ENCODE assay signal across 18 cellular contexts in genomic region chr16:15606521-15607220, GRCh38. TPM values are rescaled to one million over a fixed set of nuclear protein-coding genes. Genes with fewer than 3 reads are reported as not detected.
A peak's percentile ranks its signal among the peaks of the same experiment; 100 is the strongest.
DNase-seq lines count a peak whose midpoint lies in the region; ATAC-seq, FAIRE-seq and TF ChIP-seq lines count a peak whose summit lies in the region.
"Had no signal": no experiment of that assay in that cellular context is flagged by ENCODE, and none has a peak within 500 bp of the region (broad histone marks: within the 10 kb centered on the region; RNA-seq: fewer than 3 reads in every experiment).

No MANE protein-coding gene starts in this region.

- H3K9me3 ChIP-seq in T-helper 17 cell (ENCODE audit: control insufficient read depth, low read length, poor library complexity, severe bottlenecking) (no peaks in the 10 kb centered on the region), psoas muscle (no peaks in the 10 kb centered on the region)
- H3K9me3 ChIP-seq: SK-N-SH, transverse colon had no signal

- no peak for TF ChIP-seq CTCF in psoas muscle (IDR thresholded peaks at IDR 0.05)

- H3K4me1 Mint-ChIP-seq in T-helper 2 cell treated with Interferon-gamma antibody and Interleukin-4, amounts not matched to agents 5 μg/mL and 100 μg/mL, for 36 hours (ENCODE audit: low read depth) = peaks cover 3% of the 10 kb centered on the region
- H3K4me1 Mint-ChIP-seq in T-helper 17 cell = peaks cover 21% of the 10 kb centered on the region

- no peaks in the 10 kb centered on the region for H3K27me3 ChIP-seq in psoas muscle (ENCODE audit: insufficient read depth in 3 of 3, low read length in 2 of 3)
- H3K27me3 ChIP-seq: brain microvascular endothelial cell, transverse colon had no signal

- FAIRE-seq in GM12891 (lab: Jason Lieb, UNC) = no peak

- intact Hi-C loops in psoas muscle (cut with DNase I) = loop anchor here (5.0 kb wide), 2 partner anchors 44 to 84 kb away; no protein-coding TSS in a partner anchor

- no peak overlapping the region for H3K4me3 ChIP-seq in psoas muscle
- H3K4me3 ChIP-seq: transverse colon had no signal

- peak overlapping the region; percentile 2 for H3K27ac Mint-ChIP-seq in T-helper 2 cell treated with Interferon-gamma antibody and Interleukin-4, amounts not matched to agents 5 μg/mL and 100 μg/mL, for 36 hours
- peak overlapping the region; percentile 91 for H3K27ac Mint-ChIP-seq in T-helper 17 cell

- ATAC-seq in T-helper 17 cell (no peak), psoas muscle (no peak), GM19324 (IDR thresholded peaks at IDR 0.05; ENCODE audit: low FRiP score, unreplicated experiment) (no peak)
- ATAC-seq: PC-3 had no signal

- 92 to 93% (median 92%) methylated on average over 5 of the region's 5 CpGs for WGBS in psoas muscle, 3 donors

- no peaks in the 10 kb centered on the region for H3K9me3 Mint-ChIP-seq in T-helper 2 cell treated with Interferon-gamma antibody and Interleukin-4, amounts not matched to agents 5 μg/mL and 100 μg/mL, for 36 hours

- H3K4me1 ChIP-seq in psoas muscle = peaks cover 40% of the 10 kb centered on the region

- no peak for TF ChIP-seq POLR2A in GM12891 (IDR thresholded peaks at IDR 0.05; ENCODE audit: low read depth, low read length)

- H3K36me3 Mint-ChIP-seq in T-helper 2 cell treated with Interferon-gamma antibody and Interleukin-4, amounts not matched to agents 5 μg/mL and 100 μg/mL, for 36 hours (ENCODE audit: low read depth) = peaks cover 63% of the 10 kb centered on the region
- H3K36me3 Mint-ChIP-seq in T-helper 17 cell (ENCODE audit: low read depth) = peaks cover 22% of the 10 kb centered on the region

- H3K36me3 ChIP-seq in psoas muscle (ENCODE audit: insufficient read depth in 1 of 2, low read depth in 1 of 2) = peaks cover 5 to 88% of the 10 kb centered on the region in 2 donors

- H3K4me3 Mint-ChIP-seq in T-helper 2 cell treated with Interferon-gamma antibody and Interleukin-4, amounts not matched to agents 5 μg/mL and 100 μg/mL, for 36 hours = no peak overlapping the region
- no peak overlapping the region for H3K4me3 Mint-ChIP-seq in T-helper 17 cell

- H3K27me3 Mint-ChIP-seq in T-helper 2 cell treated with Interferon-gamma antibody and Interleukin-4, amounts not matched to agents 5 μg/mL and 100 μg/mL, for 36 hours (ENCODE audit: low read depth) = no peaks in the 10 kb centered on the region
- no peaks in the 10 kb centered on the region for H3K27me3 Mint-ChIP-seq in T-helper 17 cell

- H3K27ac ChIP-seq in epithelial cell of prostate (peak overlapping the region; percentile 27), psoas muscle (peak overlapping the region; percentile 78)

- DNase-seq in T-helper 2 cell treated with Interferon-gamma antibody and Interleukin-4, amounts not matched to agents 5 μg/mL and 100 μg/mL, for 36 hours (ENCODE audit: low spot score) = no peak
- DNase-seq in T-helper 2 cell (no peak), T-helper 17 cell (no peak), epithelial cell of prostate (ENCODE audit: low read depth, low spot score) (no peak), psoas muscle (no peak), GM12891 (ENCODE audit: insufficient read length, low spot score) (no peak), hippocampal formation (lab: John Stamatoyannopoulos, UW) (no peak)
- DNase-seq: 8988T; activated CD4-positive, CD25-positive, alpha-beta regulatory T cell; activated T-cell treated with anti-CD3 and anti-CD28 coated beads, Interleukin-2, amount 50 U/mL, for 48 hours; brain microvascular endothelial cell; Karpas-422; NCI-H1694 treated with DMSO at 0.1 percent for 48 hours; NCI-H524 treated with DMSO at 0.1 percent for 48 hours; PC-3; SK-N-SH; transverse colon had no signal

TF ChIP-seq in GM12891, 5 proteins besides CTCF, POLR2A, EP300 and RAD21:
- no peak for TF ChIP-seq POLR2AphosphoS5 (IDR thresholded peaks at IDR 0.05; ENCODE audit: low read depth, low read length)
- no peak for TF ChIP-seq PAX5 (IDR thresholded peaks at IDR 0.05; ENCODE audit: insufficient read depth, low read length, severe bottlenecking)
- no peak for TF ChIP-seq POU2F2 (IDR thresholded peaks at IDR 0.05; ENCODE audit: low read depth, low read length)
- no peak for TF ChIP-seq SPI1 (IDR thresholded peaks at IDR 0.05; ENCODE audit: low read depth, low read length)
- TF ChIP-seq TAF1 (IDR thresholded peaks at IDR 0.05; ENCODE audit: low read depth, low read length) = no peak

RNA-seq across cellular contexts. Expression of gene MARF1, which starts 36.3 kb away (rescaled TPM):
- total RNA-seq in T-helper 17 cell (100 to 1,000 TPM; 159 to 164 TPM), psoas muscle (10 to 100 TPM; 41.7 to 91.5 (median 51.3) TPM)
- polyA plus RNA-seq in psoas muscle = 10 to 100 TPM; 13.4 to 35.1 (median 17.0) TPM
- polyA plus RNA-seq in GM12891 (2012; ENCODE audit: low read depth, missing spikeins) = 9.9 TPM

RNA-seq across cellular contexts. Expression of gene NDE1, which starts 43.4 kb away (rescaled TPM):
- total RNA-seq in T-helper 17 cell = 100 to 1,000 TPM; 122 to 123 TPM
- 10 to 100 TPM in 3 of 4 donors, 1 to 10 TPM in 1; 7.9 to 17.0 (median 11.5) TPM for total RNA-seq in psoas muscle
- polyA plus RNA-seq in psoas muscle = 10 to 100 TPM in 1 of 3 donors, 1 to 10 TPM in 2; 6.6 to 14.6 (median 7.3) TPM
- polyA plus RNA-seq in GM12891 (2012; ENCODE audit: low read depth, missing spikeins) = 65.3 TPM

Comparison
In these comparisons a context has a peak if more than half of its experiments do, and no peak if none do; other contexts are left out.
1. RNA of gene NDE1, which starts 43.4 kb away (total RNA-seq): 122 to 123 TPM in T-helper 17 cell; 7.9 to 17.0 TPM in psoas muscle; every median in the first group is over 4 times any median in the second.